In the genomic region with DNA sequence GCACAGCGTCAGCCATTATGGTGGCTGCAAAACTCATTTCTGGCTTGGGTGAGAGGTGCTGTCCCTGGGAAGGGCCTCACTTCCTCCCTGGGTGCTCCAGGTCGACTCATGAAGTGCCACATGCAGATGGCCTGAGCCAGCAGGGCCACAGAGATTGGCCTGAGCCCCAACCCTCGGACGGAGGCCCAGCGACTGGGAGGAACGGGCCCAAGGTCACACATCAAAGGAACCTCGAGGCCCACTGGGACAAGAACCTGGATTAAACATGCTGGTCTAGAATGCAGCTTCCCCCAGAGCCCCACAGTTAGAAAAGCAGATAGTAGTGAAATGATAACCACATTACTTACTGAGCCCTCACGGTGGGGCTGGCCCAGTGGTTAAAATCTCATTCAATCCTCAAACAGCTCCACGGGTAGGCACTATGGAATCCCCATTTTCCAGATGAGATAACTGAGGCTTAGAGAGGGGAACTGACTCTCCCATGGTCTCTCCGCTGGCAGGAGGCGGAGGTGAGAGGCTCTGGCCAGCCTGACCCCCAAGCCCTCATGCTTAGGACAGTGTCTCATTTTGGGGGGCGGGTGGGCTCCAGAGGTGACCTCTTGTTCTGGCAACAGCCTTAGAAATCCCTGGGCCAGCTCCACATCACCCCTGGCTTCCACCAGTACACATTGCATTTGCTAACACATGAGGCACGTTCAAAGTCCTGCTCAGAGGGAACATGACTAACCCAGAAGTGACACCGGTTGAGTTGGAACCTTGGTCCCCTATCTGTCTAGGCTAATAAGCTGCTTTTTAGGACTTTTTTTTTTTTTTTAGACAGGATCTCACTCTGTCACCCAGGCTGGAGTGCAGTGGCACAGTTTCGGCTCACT, we compare ENCODE assay signal across 1 cellular context.
TF ChIP-seq lines count a peak whose summit lies in the region.

No MANE protein-coding gene starts in this region.

TF ChIP-seq in HepG2, 621 proteins besides CTCF, POLR2A, EP300 and RAD21 (continued from another document and continues in another):
- TF ChIP-seq TBP (CRISPR knock-in tag; IDR thresholded peaks at IDR 0.05) (0 out of 2 replicates have a peak, but pooled peaks have one; percentile 24), GLMP (CRISPR knock-in tag; IDR thresholded peaks at IDR 0.05; ENCODE audit: borderline replicate concordance) (no peak), FOXK2 (IDR thresholded peaks at IDR 0.05) (peak; percentile 63; the same call in 1 of the 2 replicates), SP5 (CRISPR knock-in tag; IDR thresholded peaks at IDR 0.05; ENCODE audit: borderline replicate concordance, low read depth) (no peak; the same call in 1 of the 2 replicates), ZSCAN30 (CRISPR knock-in tag; IDR thresholded peaks at IDR 0.05) (0 out of 2 replicates have a peak, but pooled peaks have one; percentile 30), UBTF (CRISPR knock-in tag; IDR thresholded peaks at IDR 0.05) (peak; percentile 56), ZNF563 (CRISPR knock-in tag; IDR thresholded peaks at IDR 0.05) (no peak; the same call in 1 of the 2 replicates), CHCHD3 (CRISPR knock-in tag; IDR thresholded peaks at IDR 0.05) (no peak), NFKBIZ (CRISPR knock-in tag; IDR thresholded peaks at IDR 0.05) (0 out of 2 replicates have a peak, but pooled peaks have one; percentile 67), SAP130 (CRISPR knock-in tag; IDR thresholded peaks at IDR 0.05; ENCODE audit: low read depth) (peak; percentile 86), HNRNPLL (IDR thresholded peaks at IDR 0.05; ENCODE audit: low read depth, low read length, poor library complexity, severe bottlenecking) (peak; percentile 10), NKX3-1 (CRISPR knock-in tag; IDR thresholded peaks at IDR 0.05) (0 out of 2 replicates have a peak, but pooled peaks have one; percentile 45), NCOR1 (IDR thresholded peaks at IDR 0.05; ENCODE audit: borderline replicate concordance, low read length) (peak; percentile 80), ZBTB38 (CRISPR knock-in tag; IDR thresholded peaks at IDR 0.05) (no peak), RXRB (CRISPR knock-in tag; IDR thresholded peaks at IDR 0.05; ENCODE audit: borderline replicate concordance) (peak; percentile 67), STAT6 (CRISPR knock-in tag; IDR thresholded peaks at IDR 0.05; ENCODE audit: borderline replicate concordance) (0 out of 2 replicates have a peak, but pooled peaks have one; percentile 20), RXRA (CRISPR knock-in tag; IDR thresholded peaks at IDR 0.05) (no peak; the same call in 1 of the 2 replicates), ZNF883 (CRISPR knock-in tag; IDR thresholded peaks at IDR 0.05; ENCODE audit: not compliant biosample characterization) (no peak), AKAP8 (CRISPR knock-in tag; IDR thresholded peaks at IDR 0.05) (peak; percentile 40), ETS1 (CRISPR knock-in tag; IDR thresholded peaks at IDR 0.05) (peak; percentile 69; the same call in 1 of the 2 replicates), CBX2 (IDR thresholded peaks at IDR 0.05; ENCODE audit: low read depth, low read length) (no peak), CBX2 (CRISPR knock-in tag; IDR thresholded peaks at IDR 0.05; ENCODE audit: low read depth) (0 out of 2 replicates have a peak, but pooled peaks have one; percentile 59), DNMT1 (CRISPR knock-in tag; IDR thresholded peaks at IDR 0.05) (peak; percentile 70; the same call in 1 of the 2 replicates), ZNF383 (CRISPR knock-in tag; IDR thresholded peaks at IDR 0.05; ENCODE audit: borderline replicate concordance) (peak; percentile 85; the same call in 1 of the 2 replicates), ARNT2 (CRISPR knock-in tag; IDR thresholded peaks at IDR 0.05; ENCODE audit: low read depth) (0 out of 2 replicates have a peak, but pooled peaks have one; percentile 8), ZBTB10 (CRISPR knock-in tag; IDR thresholded peaks at IDR 0.05; ENCODE audit: borderline replicate concordance) (no peak; the same call in 1 of the 2 replicates), YEATS4 (CRISPR knock-in tag; IDR thresholded peaks at IDR 0.05; ENCODE audit: borderline replicate concordance) (no peak), RERE (CRISPR knock-in tag; IDR thresholded peaks at IDR 0.05; ENCODE audit: low read depth) (0 out of 2 replicates have a peak, but pooled peaks have one; percentile 22), GABPB1 (CRISPR knock-in tag; IDR thresholded peaks at IDR 0.05) (peak; percentile 58; the same call in 1 of the 2 replicates), ZSCAN12 (CRISPR knock-in tag; IDR thresholded peaks at IDR 0.05) (no peak)
- TF ChIP-seq, protein P1, sequence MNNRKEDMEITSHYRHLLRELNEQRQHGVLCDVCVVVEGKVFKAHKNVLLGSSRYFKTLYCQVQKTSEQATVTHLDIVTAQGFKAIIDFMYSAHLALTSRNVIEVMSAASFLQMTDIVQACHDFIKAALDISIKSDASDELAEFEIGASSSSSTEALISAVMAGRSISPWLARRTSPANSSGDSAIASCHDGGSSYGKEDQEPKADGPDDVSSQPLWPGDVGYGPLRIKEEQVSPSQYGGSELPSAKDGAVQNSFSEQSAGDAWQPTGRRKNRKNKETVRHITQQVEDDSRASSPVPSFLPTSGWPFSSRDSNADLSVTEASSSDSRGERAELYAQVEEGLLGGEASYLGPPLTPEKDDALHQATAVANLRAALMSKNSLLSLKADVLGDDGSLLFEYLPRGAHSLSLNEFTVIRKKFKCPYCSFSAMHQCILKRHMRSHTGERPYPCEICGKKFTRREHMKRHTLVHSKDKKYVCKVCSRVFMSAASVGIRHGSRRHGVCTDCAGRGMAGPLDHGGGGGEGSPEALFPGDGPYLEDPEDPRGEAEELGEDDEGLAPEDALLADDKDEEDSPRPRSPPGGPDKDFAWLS (CRISPR knock-in tag; IDR thresholded peaks at IDR 0.05; ENCODE audit: borderline replicate concordance), result peak; percentile 21; the same call in 1 of the 2 replicates
